In genomic region chr9:124771021-124771866, GRCh38 we compare ENCODE assay signal across 8 cellular contexts. TPM values are rescaled to one million over a fixed set of nuclear protein-coding genes. Genes with fewer than 3 reads are reported as not detected.
A peak's percentile ranks its signal among the peaks of the same experiment; 100 is the strongest.
DNase-seq lines count a peak whose midpoint lies in the region; ATAC-seq, FAIRE-seq and TF ChIP-seq lines count a peak whose summit lies in the region.

TSS of gene NR6A1 (minus strand) at chr9:124771311.

- no peaks in the 10 kb centered on the region for H3K36me3 ChIP-seq in psoas muscle (ENCODE audit: insufficient read depth in 1 of 2, low read depth in 1 of 2)

- no peaks in the 10 kb centered on the region for H3K9me3 ChIP-seq in psoas muscle

- in situ Hi-C loops in GM13977 (cut with MboI; ENCODE audit: low pct_unique_long_range_greater_than_20kb, low sequenced_read_pairs, unreplicated experiment) = loop anchor here (5.0 to 25.0 kb wide), 2 partner anchors 81 to 366 kb away; partner anchors contain the start of genes SCAI and WDR38

- TF ChIP-seq CTCF in GM13977 (IDR thresholded peaks at IDR 0.05; ENCODE audit: extremely low read depth, insufficient read depth, missing control alignments) = peak; percentile 17
- peak; percentile 42 for TF ChIP-seq CTCF in psoas muscle (IDR thresholded peaks at IDR 0.05)

- peaks cover 0 to 10% (median 2%) of the 10 kb centered on the region in 3 donors for H3K27me3 ChIP-seq in psoas muscle (ENCODE audit: insufficient read depth in 3 of 3, low read length in 2 of 3)

- ATAC-seq in HG02852 (IDR thresholded peaks at IDR 0.05; ENCODE audit: unreplicated experiment) (peak; percentile 88), left ventricle myocardium superior (peak; percentile 93), psoas muscle (peak; percentile 93 to 96 (median 95))

- H3K27ac ChIP-seq in psoas muscle = peak within 1 kb of the TSS; percentile 81

- DNase-seq in GM13977 (ENCODE audit: low spot score) = peak; percentile 99
- DNase-seq in NCI-H1436 treated with DMSO at 0.1 percent for 48 hours (lab: John Stamatoyannopoulos, UW) = peak; percentile 80
- DNase-seq in T-helper 1 cell = peak; percentile 86 to 93 (median 91)
- peak; percentile 49 to 97 (median 91) for DNase-seq in amygdala (lab: John Stamatoyannopoulos, UW)
- DNase-seq in left ventricle myocardium superior = peak; percentile 98
- peak; percentile 97 to 98 for DNase-seq in psoas muscle
- peak; percentile 94 for DNase-seq in urothelium cell line (ENCODE audit: low spot score)

- peaks cover 8% of the 10 kb centered on the region for H3K4me1 ChIP-seq in psoas muscle

- no peak for FAIRE-seq in urothelium cell line (lab: Jason Lieb, UNC)

- H3K4me3 ChIP-seq in psoas muscle = peak within 1 kb of the TSS; percentile 91

- intact Hi-C loops in left ventricle myocardium superior (cut with micrococcal nuclease) = loop anchor here (5.0 to 10.0 kb wide), 2 partner anchors 81 to 374 kb away; partner anchors contain the start of genes SCAI and WDR38
- intact Hi-C loops in psoas muscle (cut with DNase I) = loop anchor here (5.0 to 10.0 kb wide), 2 partner anchors 371 to 604 kb away; partner anchors contain the start of gene SCAI (in 1 of the 2)

- 0 to 1% (median 1%) methylated on average over 55 to 82 of the region's 82 CpGs for WGBS in psoas muscle, 3 donors

RNA-seq across cellular contexts. Expression of gene NR6A1, which starts in this region (rescaled TPM):
- total RNA-seq in left ventricle myocardium superior = 1.9 TPM
- total RNA-seq in psoas muscle = 1 to 10 TPM in 3 of 4 donors, under 1 TPM in 1; 0.54 to 2.6 (median 1.6) TPM
- under 1 TPM; 0.32 to 0.70 (median 0.39) TPM for polyA plus RNA-seq in psoas muscle

Comparison
In these comparisons a context has a peak if more than half of its experiments do, and no peak if none do; other contexts are left out.
1. Peak in every context shown above with its lines: DNase-seq, ATAC-seq, H3K4me3 ChIP-seq and H3K27ac ChIP-seq.